Comparison of ENCODE assay signal across 8 cellular contexts in the genomic region with DNA sequence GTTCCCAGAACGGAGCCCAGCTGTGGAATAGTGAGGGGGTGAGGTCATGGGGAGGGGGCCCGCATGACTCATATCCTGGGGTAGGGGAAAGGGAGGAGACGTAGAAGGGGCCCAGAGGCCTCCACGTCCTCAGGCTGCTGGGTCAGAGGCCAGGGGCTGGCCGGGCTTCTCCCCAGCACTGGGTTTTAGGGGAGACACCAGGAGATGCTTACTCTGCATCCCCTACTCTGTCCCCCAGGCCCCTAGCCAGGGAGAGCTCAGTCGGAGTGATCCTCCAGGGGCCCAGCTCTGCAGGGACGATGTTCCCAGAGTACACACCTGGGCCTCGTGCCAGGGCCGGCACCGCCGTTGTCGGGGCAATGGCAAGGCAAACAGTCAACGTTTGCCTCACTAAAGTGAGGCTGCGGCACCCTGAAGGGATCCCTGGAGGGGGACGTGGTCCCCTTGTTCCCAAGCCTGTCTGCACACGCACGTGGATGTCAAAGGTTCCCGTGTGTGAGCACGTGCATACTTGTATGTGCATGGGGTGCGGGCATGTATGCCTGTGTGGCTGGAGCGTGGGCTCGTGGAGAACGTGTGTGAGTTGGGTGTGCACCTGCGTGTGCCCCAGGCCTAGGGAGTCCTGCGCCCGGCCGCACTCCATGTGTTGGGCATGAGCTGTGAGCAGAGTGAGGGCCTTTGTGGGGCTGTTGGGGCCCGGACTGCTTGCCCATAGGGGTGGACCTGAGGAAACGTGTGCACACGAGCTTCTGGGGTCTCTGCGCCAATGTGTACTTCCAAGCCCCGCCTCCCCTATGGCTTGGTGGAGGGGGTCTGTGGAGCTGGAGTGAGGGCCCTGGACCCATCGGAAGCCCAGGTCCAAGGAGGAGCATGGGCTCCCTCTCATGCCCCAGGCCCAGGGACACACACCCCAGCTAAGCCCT. TPM values are rescaled to one million over a fixed set of nuclear protein-coding genes. Genes with fewer than 3 reads are reported as not detected.
A peak's percentile ranks its signal among the peaks of the same experiment; 100 is the strongest.
DNase-seq lines count a peak whose midpoint lies in the region; ATAC-seq and TF ChIP-seq lines count a peak whose summit lies in the region.
"Had no signal": no experiment of that assay in that cellular context is flagged by ENCODE, and none has a peak within 500 bp of the region (broad histone marks: within the 10 kb centered on the region; RNA-seq: fewer than 3 reads in every experiment).

No MANE protein-coding gene starts in this region.

- H2AFZ ChIP-seq in SK-N-SH (ENCODE audit: low read depth) = no peak overlapping the region

- H3K4me3 ChIP-seq in SK-N-SH (ENCODE audit: low read depth in 2 of 2, low read length in 1 of 2) = no peak overlapping the region
- H3K4me3 ChIP-seq in subcutaneous abdominal adipose tissue (ENCODE audit: low read depth in 1 of 5, low read length in 5 of 5) = no peak overlapping the region

- TF ChIP-seq RAD21 in SK-N-SH (IDR thresholded peaks at IDR 0.05; ENCODE audit: low read length) = no peak

- TF ChIP-seq CTCF in SK-N-SH (IDR thresholded peaks at IDR 0.05) = no peak

- no peak for ATAC-seq in SK-N-SH treated with all-trans-retinoic acid at 6 μM for 48 hours
- no peak for ATAC-seq in GM21576 (IDR thresholded peaks at IDR 0.05; ENCODE audit: unreplicated experiment)

- no peak for TF ChIP-seq EP300 in SK-N-SH (IDR thresholded peaks at IDR 0.05; ENCODE audit: borderline replicate concordance in 1 of 2, low read depth in 1 of 2, low read length in 1 of 2)

- DNase-seq in SK-N-SH (peak; percentile 60), fibroblast of the conjunctiva (ENCODE audit: low read depth) (peak; percentile 75), hippocampal formation (lab: John Stamatoyannopoulos, UW) (no peak)

- peak overlapping the region in 1 of 2 experiments; percentile 79; a peak in 3 of 4 replicates for H3K27ac ChIP-seq in SK-N-SH (ENCODE audit: low read depth in 2 of 2, low read length in 1 of 2)
- H3K27ac ChIP-seq in subcutaneous abdominal adipose tissue (ENCODE audit: low read depth, low read length) = peak overlapping the region; percentile 60
- H3K27ac ChIP-seq: KMS-11 had no signal

- no peaks in the 10 kb centered on the region for H3K79me2 ChIP-seq in SK-N-SH (ENCODE audit: insufficient read depth)

- no peak overlapping the region; the same call in 1 of the 2 replicates for H3K4me2 ChIP-seq in SK-N-SH
- H3K4me2 ChIP-seq: KMS-11 had no signal

- H3K27me3 ChIP-seq in SK-N-SH (ENCODE audit: insufficient read depth) (no peaks in the 10 kb centered on the region), subcutaneous abdominal adipose tissue (ENCODE audit: control insufficient read depth in 5 of 5, insufficient read depth in 4 of 5, low read length in 5 of 5) (peaks cover 2 to 49% (median 20%) of the 10 kb centered on the region in 5 donors)

- no peaks in the 10 kb centered on the region for H3K9me2 ChIP-seq in SK-N-SH

- H3K36me3 ChIP-seq in SK-N-SH (replicated peaks in 1 of 2; ENCODE audit: control insufficient read depth in 1 of 2, insufficient read depth in 2 of 2, low read length in 1 of 2) = no peaks in the 10 kb centered on the region
- H3K36me3 ChIP-seq in subcutaneous abdominal adipose tissue (ENCODE audit: control insufficient read depth in 5 of 5, insufficient read depth in 5 of 5, low read length in 5 of 5) = peaks cover 0 to 2% (median 0%) of the 10 kb centered on the region in 5 donors

- H3F3A ChIP-seq in SK-N-SH (replicated peaks; ENCODE audit: insufficient read depth) = no peaks in the 10 kb centered on the region

- H3K4me1 ChIP-seq in SK-N-SH (ENCODE audit: control insufficient read depth in 1 of 2, insufficient read depth in 2 of 2, low read depth in 1 of 2, low read length in 1 of 2) = peaks cover 0 to 49% of the 10 kb centered on the region in 2 experiments; a peak in 2 of 4 replicates
- H3K4me1 ChIP-seq in subcutaneous abdominal adipose tissue (ENCODE audit: control insufficient read depth in 5 of 5, insufficient read depth in 5 of 5, low read length in 5 of 5) = peaks cover 3 to 67% (median 62%) of the 10 kb centered on the region in 5 donors

- CTCF ChIA-PET in SK-N-SH (lab: Yijun Ruan, JAX) = interaction anchor here (0.6 to 5.2 kb wide), 25 partner anchors 11 to 543 kb away, joined by 3 to 49 read pairs (median 4); partner anchors contain the start of genes SYT8 and TNNI2

- POLR2A ChIA-PET in SK-N-SH (lab: Yijun Ruan, JAX) = interaction anchor here (0.6 to 2.4 kb wide), 8 partner anchors 29 to 120 kb away, joined by 4 to 11 read pairs (median 6); partner anchors contain the start of genes H19 and SYT8

- H3K9ac ChIP-seq in SK-N-SH (no peak overlapping the region), subcutaneous abdominal adipose tissue (ENCODE audit: low read length in 5 of 5) (no peak overlapping the region)
- H3K9ac ChIP-seq: KMS-11 had no signal

- WGBS in SK-N-SH (ENCODE audit: low lambda C conversion rate) = 69% methylated on average over 18 of the region's 33 CpGs

- H3K9me3 ChIP-seq in SK-N-SH (no peaks in the 10 kb centered on the region), subcutaneous abdominal adipose tissue (ENCODE audit: control insufficient read depth in 5 of 5, low read length in 5 of 5) (no peaks in the 10 kb centered on the region)

- no peaks in the 10 kb centered on the region for H4K20me1 ChIP-seq in SK-N-SH (ENCODE audit: insufficient read depth)

TF ChIP-seq in SK-N-SH, 30 proteins besides CTCF, POLR2A, EP300 and RAD21 (continues in another document):
- no peak for TF ChIP-seq REST (IDR thresholded peaks at IDR 0.05; ENCODE audit: low read depth, low read length)
- no peak for TF ChIP-seq GABPA (IDR thresholded peaks at IDR 0.05; ENCODE audit: low read depth)

TF ChIP-seq in SK-N-SH treated with all-trans-retinoic acid at 6 μM for 48 hours, 23 proteins besides CTCF, POLR2A, EP300 and RAD21 (continues in another document):
- TF ChIP-seq, protein P1, sequence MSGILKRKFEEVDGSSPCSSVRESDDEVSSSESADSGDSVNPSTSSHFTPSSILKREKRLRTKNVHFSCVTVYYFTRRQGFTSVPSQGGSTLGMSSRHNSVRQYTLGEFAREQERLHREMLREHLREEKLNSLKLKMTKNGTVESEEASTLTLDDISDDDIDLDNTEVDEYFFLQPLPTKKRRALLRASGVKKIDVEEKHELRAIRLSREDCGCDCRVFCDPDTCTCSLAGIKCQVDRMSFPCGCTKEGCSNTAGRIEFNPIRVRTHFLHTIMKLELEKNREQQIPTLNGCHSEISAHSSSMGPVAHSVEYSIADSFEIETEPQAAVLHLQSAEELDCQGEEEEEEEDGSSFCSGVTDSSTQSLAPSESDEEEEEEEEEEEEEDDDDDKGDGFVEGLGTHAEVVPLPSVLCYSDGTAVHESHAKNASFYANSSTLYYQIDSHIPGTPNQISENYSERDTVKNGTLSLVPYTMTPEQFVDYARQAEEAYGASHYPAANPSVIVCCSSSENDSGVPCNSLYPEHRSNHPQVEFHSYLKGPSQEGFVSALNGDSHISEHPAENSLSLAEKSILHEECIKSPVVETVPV (CRISPR knock-in tag; IDR thresholded peaks at IDR 0.05) = no peak
- no peak for TF ChIP-seq ARNTL (CRISPR knock-in tag; IDR thresholded peaks at IDR 0.05; ENCODE audit: borderline replicate concordance, low read depth)
- TF ChIP-seq, protein P2, sequence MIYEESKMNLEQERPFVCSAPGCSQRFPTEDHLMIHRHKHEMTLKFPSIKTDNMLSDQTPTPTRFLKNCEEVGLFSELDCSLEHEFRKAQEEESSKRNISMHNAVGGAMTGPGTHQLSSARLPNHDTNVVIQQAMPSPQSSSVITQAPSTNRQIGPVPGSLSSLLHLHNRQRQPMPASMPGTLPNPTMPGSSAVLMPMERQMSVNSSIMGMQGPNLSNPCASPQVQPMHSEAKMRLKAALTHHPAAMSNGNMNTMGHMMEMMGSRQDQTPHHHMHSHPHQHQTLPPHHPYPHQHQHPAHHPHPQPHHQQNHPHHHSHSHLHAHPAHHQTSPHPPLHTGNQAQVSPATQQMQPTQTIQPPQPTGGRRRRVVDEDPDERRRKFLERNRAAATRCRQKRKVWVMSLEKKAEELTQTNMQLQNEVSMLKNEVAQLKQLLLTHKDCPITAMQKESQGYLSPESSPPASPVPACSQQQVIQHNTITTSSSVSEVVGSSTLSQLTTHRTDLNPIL (CRISPR knock-in tag; IDR thresholded peaks at IDR 0.05; ENCODE audit: low read depth) = no peak
- TF ChIP-seq ZFP30 (CRISPR knock-in tag; IDR thresholded peaks at IDR 0.05) = no peak
- no peak for TF ChIP-seq SNAI2 (CRISPR knock-in tag; IDR thresholded peaks at IDR 0.05)

RNA-seq across cellular contexts. Expression of gene PRR33, which starts 14.2 kb away (rescaled TPM):
- not detected in 2 replicates for polyA plus RNA-seq in SK-N-SH (2012; rRNA removed)
- not detected in 2 replicates for polyA plus RNA-seq in SK-N-SH (2012; cell fraction: cytosol; rRNA removed)
- polyA plus RNA-seq in SK-N-SH (2012; cell fraction: nucleus; rRNA removed) = not detected in 2 replicates
- polyA plus RNA-seq: AG04450 had no signal

RNA-seq across cellular contexts. Expression of gene LSP1, which starts 24.6 kb away (rescaled TPM):
- 0.34 and 0.38 TPM in 2 replicates for polyA plus RNA-seq in SK-N-SH (2012; rRNA removed)
- 0.22 and 0.46 TPM in 2 replicates for polyA plus RNA-seq in SK-N-SH (2012; cell fraction: cytosol; rRNA removed)
- polyA plus RNA-seq in SK-N-SH (2012; cell fraction: nucleus; rRNA removed) = 0.19 and 0.54 TPM in 2 replicates
- polyA plus RNA-seq: AG04450 had no signal

RNA-seq across cellular contexts. Expression of gene TNNI2, which starts 38.7 kb away (rescaled TPM):
- polyA plus RNA-seq in SK-N-SH (2012; rRNA removed) = not detected in 2 replicates
- polyA plus RNA-seq in SK-N-SH (2012; cell fraction: cytosol; rRNA removed) = 0.04 and 0.06 TPM in 2 replicates
- polyA plus RNA-seq in SK-N-SH (2012; cell fraction: nucleus; rRNA removed) = 0.14 and 0.26 TPM in 2 replicates
- polyA plus RNA-seq: AG04450 had no signal

RNA-seq across cellular contexts. Expression of gene TNNT3, which starts 42.0 kb away (rescaled TPM):
- polyA plus RNA-seq in SK-N-SH (2012; rRNA removed) = not detected in 2 replicates
- not detected in 2 replicates for polyA plus RNA-seq in SK-N-SH (2012; cell fraction: cytosol; rRNA removed)
- 0.08 TPM in 1 of 2 replicates, not detected in the other for polyA plus RNA-seq in SK-N-SH (2012; cell fraction: nucleus; rRNA removed)
- polyA plus RNA-seq: AG04450 had no signal

RNA-seq across cellular contexts. Expression of gene SYT8, which starts 42.7 kb away (rescaled TPM):
- not detected in 2 replicates for polyA plus RNA-seq in SK-N-SH (2012; rRNA removed)
- polyA plus RNA-seq in SK-N-SH (2012; cell fraction: cytosol; rRNA removed) = not detected in 2 replicates
- polyA plus RNA-seq in SK-N-SH (2012; cell fraction: nucleus; rRNA removed) = 0.13 and 0.15 TPM in 2 replicates
- polyA plus RNA-seq: AG04450 had no signal

Comparison
In these comparisons a context has a peak if more than half of its experiments do, and no peak if none do; other contexts are left out.
1. DNase-seq: peak in SK-N-SH (single experiment) and fibroblast of the conjunctiva (single experiment); none in hippocampal formation (0 of 2).